8 cellular contexts compared by ENCODE assay signal in genomic region chr12:49188205-49188915, GRCh38. TPM values are rescaled to one million over a fixed set of nuclear protein-coding genes. Genes with fewer than 3 reads are reported as not detected.
A peak's percentile ranks its signal among the peaks of the same experiment; 100 is the strongest.
DNase-seq lines count a peak whose midpoint lies in the region; ATAC-seq, FAIRE-seq and TF ChIP-seq lines count a peak whose summit lies in the region.

No MANE protein-coding gene starts in this region.

- H3K9me3 Mint-ChIP-seq in GM23338 (no peaks in the 10 kb centered on the region), astrocyte (ENCODE audit: unreplicated experiment) (peaks cover 4% of the 10 kb centered on the region)

- peak in 1 of 2 donors; percentile 42 for TF ChIP-seq POLR2A in sigmoid colon (IDR thresholded peaks at IDR 0.05)

- peak overlapping the region; percentile 95 for H3K4me3 Mint-ChIP-seq in GM23338
- H3K4me3 Mint-ChIP-seq in astrocyte (ENCODE audit: unreplicated experiment): peak overlapping the region; percentile 98

- H3K27ac Mint-ChIP-seq in GM23338: peak overlapping the region; percentile 95
- peak overlapping the region; percentile 99 for H3K27ac Mint-ChIP-seq in astrocyte (ENCODE audit: unreplicated experiment)

- H3K9me3 ChIP-seq in astrocyte (ENCODE audit: insufficient read depth, low read depth, low read length) (no peaks in the 10 kb centered on the region), sigmoid colon (no peaks in the 10 kb centered on the region)

- H3K4me1 ChIP-seq in GM23338 (ENCODE audit: insufficient read depth): peaks cover 16% of the 10 kb centered on the region
- H3K4me1 ChIP-seq in astrocyte (ENCODE audit: insufficient read depth, low read length): peaks cover 14% of the 10 kb centered on the region
- peaks cover 0 to 34% (median 28%) of the 10 kb centered on the region in 4 donors for H3K4me1 ChIP-seq in sigmoid colon

- TF ChIP-seq CTCF in GM23338 (conservative IDR thresholded peaks at IDR 0.05; ENCODE audit: low read depth in 2 of 2) (no peak), astrocyte (IDR thresholded peaks at IDR 0.05; ENCODE audit: insufficient read depth, low read depth, low read length) (no peak), sigmoid colon (IDR thresholded peaks at IDR 0.05) (no peak)

- 0 to 1% methylated on average over 52 of the region's 52 CpGs for WGBS in sigmoid colon, 2 donors

- DNase-seq in GM04503 (ENCODE audit: low read depth) (peak; percentile 34), GM23338 (ENCODE audit: low spot score) (peak; percentile 72), LHCN-M2 (ENCODE audit: low read depth) (peak; percentile 75), T-helper 22 cell (ENCODE audit: low read depth) (peak; percentile 61), astrocyte (ENCODE audit: low read depth) (peak; percentile 42), hypothalamus (lab: John Stamatoyannopoulos, UW) (peak in 42 of 51 donors; percentile 16 to 85 (median 56)), sigmoid colon (peak; percentile 92), cortex of kidney (lab: John Stamatoyannopoulos, UW) (no peak)

- no peaks in the 10 kb centered on the region for H3F3A ChIP-seq in GM23338 (replicated peaks; ENCODE audit: low read depth)

- H3K27me3 Mint-ChIP-seq in GM23338 (ENCODE audit: insufficient read depth, low read depth, poor library complexity): peaks cover 3% of the 10 kb centered on the region
- peaks cover 3% of the 10 kb centered on the region for H3K27me3 Mint-ChIP-seq in astrocyte (ENCODE audit: low read depth, unreplicated experiment)

- H3K4me2 ChIP-seq in GM23338 (peak overlapping the region; percentile 81), astrocyte (ENCODE audit: low read length) (peak overlapping the region; percentile 86)

- ATAC-seq in GM23338: peak; percentile 72

- peak in 1 of 4 donors; percentile 25 for TF ChIP-seq EP300 in sigmoid colon (IDR thresholded peaks at IDR 0.05)

- no peak for FAIRE-seq in astrocyte (lab: Jason Lieb, UNC)

- peak overlapping the region; percentile 39; the same call in 1 of the 2 replicates for H2AFZ ChIP-seq in GM23338
- H2AFZ ChIP-seq in astrocyte (ENCODE audit: low read depth, low read length): no peak overlapping the region

- intact Hi-C loops in sigmoid colon (cut with DNase I): loop anchor here (1.0 to 5.0 kb wide), 5 partner anchors 46 to 126 kb away; partner anchors contain the start of genes KMT2D, LMBR1L, TUBA1B and TUBA1C

- no peaks in the 10 kb centered on the region for H3K9me2 ChIP-seq in GM23338 (ENCODE audit: insufficient read depth)

- H3K4me3 ChIP-seq in GM23338 (peak overlapping the region; percentile 75), astrocyte (ENCODE audit: insufficient read depth, low read depth, low read length) (peak overlapping the region; percentile 96), sigmoid colon (peak overlapping the region; percentile 78 to 99 (median 94))

- H3K4me1 Mint-ChIP-seq in GM23338 (peaks cover 12% of the 10 kb centered on the region), astrocyte (ENCODE audit: low read depth, unreplicated experiment) (peaks cover 23% of the 10 kb centered on the region)

- H3K36me3 ChIP-seq in GM23338 (ENCODE audit: insufficient read depth) (peaks cover 18% of the 10 kb centered on the region; the same call in 1 of the 2 replicates), astrocyte (ENCODE audit: insufficient read depth, low read length) (peaks cover 21% of the 10 kb centered on the region), sigmoid colon (peaks cover 0 to 33% (median 22%) of the 10 kb centered on the region in 4 donors)

- peaks cover 19% of the 10 kb centered on the region for H3K79me2 ChIP-seq in GM23338 (replicated peaks; ENCODE audit: insufficient read depth)
- peaks cover 44% of the 10 kb centered on the region for H3K79me2 ChIP-seq in astrocyte (ENCODE audit: insufficient read depth, low read length)

- H3K36me3 Mint-ChIP-seq in GM23338 (ENCODE audit: low read depth) (peaks cover 23% of the 10 kb centered on the region), astrocyte (ENCODE audit: low read depth, unreplicated experiment) (peaks cover 16% of the 10 kb centered on the region)

- H3K9ac ChIP-seq in astrocyte (ENCODE audit: low read length): peak overlapping the region; percentile 99

- peak overlapping the region; percentile 91 for H3K27ac ChIP-seq in GM23338 (ENCODE audit: low read depth)
- peak overlapping the region; percentile 93 for H3K27ac ChIP-seq in astrocyte (ENCODE audit: low read depth, low read length)
- H3K27ac ChIP-seq in sigmoid colon: peak overlapping the region; percentile 95 to 100 (median 100)

- H3K27me3 ChIP-seq in GM23338 (ENCODE audit: insufficient read depth): no peaks in the 10 kb centered on the region
- H3K27me3 ChIP-seq in astrocyte (ENCODE audit: insufficient read depth, low read length): no peaks in the 10 kb centered on the region
- no peaks in the 10 kb centered on the region for H3K27me3 ChIP-seq in sigmoid colon

- H4K20me1 ChIP-seq in GM23338 (replicated peaks; ENCODE audit: insufficient read depth): peaks cover 4% of the 10 kb centered on the region; the same call in 1 of the 2 replicates
- H4K20me1 ChIP-seq in astrocyte (ENCODE audit: insufficient read depth, low read length): peaks cover 52% of the 10 kb centered on the region

TF ChIP-seq in GM23338, 12 proteins besides CTCF, POLR2A, EP300 and RAD21:
- TF ChIP-seq EZH2 (IDR thresholded peaks at IDR 0.05; ENCODE audit: low read depth, unreplicated experiment) (no peak), JUNB (IDR thresholded peaks at IDR 0.05; ENCODE audit: unreplicated experiment) (no peak), CREB1 (CRISPR knock-in tag; IDR thresholded peaks at IDR 0.05; ENCODE audit: low read depth) (no peak), NANOG (IDR thresholded peaks at IDR 0.05; ENCODE audit: borderline replicate concordance) (no peak), STAT1 (IDR thresholded peaks at IDR 0.05; ENCODE audit: unreplicated experiment) (no peak), POLR2AphosphoS5 (IDR thresholded peaks at IDR 0.05; ENCODE audit: low read depth) (no peak), ZNF331 (CRISPR knock-in tag; IDR thresholded peaks at IDR 0.05; ENCODE audit: low read depth) (no peak)

RNA-seq across cellular contexts. Expression of gene TUBA1A, which starts 0.5 kb away (rescaled TPM):
- total RNA-seq in GM23338 (2014; rRNA removed; shearing (Covaris generic)): 386 and 424 TPM in 2 replicates
- polyA plus RNA-seq in GM23338 (2016; fragmentation: Nextera tagmentation; extraction: Ambion mirVana): 189 TPM in 2 replicates
- 953 and 1,210 TPM in 2 replicates for total RNA-seq in LHCN-M2 (2014; rRNA removed)
- 1,516 TPM for polyA plus RNA-seq in LHCN-M2 (2012)
- 772 and 932 TPM in 2 replicates for total RNA-seq in astrocyte
- total RNA-seq in sigmoid colon: 100 to 1,000 TPM; 614 to 677 (median 635) TPM
- 100 to 1,000 TPM in 1 of 3 donors, 10 to 100 TPM in 2; 20.1 to 129 (median 41.4) TPM for polyA plus RNA-seq in sigmoid colon

RNA-seq across cellular contexts. Expression of gene TUBA1B, which starts 57.2 kb away (rescaled TPM):
- total RNA-seq in GM23338 (2014; rRNA removed; shearing (Covaris generic)): 2,341 and 2,718 TPM in 2 replicates
- polyA plus RNA-seq in GM23338 (2016; fragmentation: Nextera tagmentation; extraction: Ambion mirVana): 1,008 and 1,116 TPM in 2 replicates
- total RNA-seq in LHCN-M2 (2014; rRNA removed): 3,747 and 3,781 TPM in 2 replicates
- 3,145 TPM for polyA plus RNA-seq in LHCN-M2 (2012)
- total RNA-seq in astrocyte: 811 and 939 TPM in 2 replicates
- 100 to 1,000 TPM; 651 to 712 (median 682) TPM for total RNA-seq in sigmoid colon
- polyA plus RNA-seq in sigmoid colon: 1,000 to 10,000 TPM in 1 of 3 donors, 100 to 1,000 TPM in 2; 482 to 1,083 (median 767) TPM
